ENCODE assay signal across 26 cellular contexts in the genomic region with DNA sequence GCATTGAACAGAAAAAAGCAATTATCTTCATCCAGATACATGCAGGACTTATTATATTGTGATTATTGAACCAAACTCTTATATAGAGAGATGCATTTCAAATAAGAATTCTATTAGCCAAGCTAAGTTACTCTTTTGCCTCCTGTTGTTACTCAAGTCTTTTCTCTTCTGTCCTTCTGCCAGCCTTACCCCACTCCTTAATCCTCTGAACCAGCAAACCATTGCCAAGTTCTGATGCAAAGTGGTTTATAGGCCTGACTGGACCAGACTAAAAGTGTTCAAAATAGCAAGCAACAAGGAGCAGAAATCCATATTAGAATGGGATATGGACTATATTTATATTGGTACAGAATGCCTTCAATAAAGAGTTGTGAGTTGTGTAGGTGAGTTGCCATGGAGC. TPM values are rescaled to one million over a fixed set of nuclear protein-coding genes. Genes with fewer than 3 reads are reported as not detected.
"Had no signal": no experiment of that assay in that cellular context is flagged by ENCODE, and none has a peak within 500 bp of the region (broad histone marks: within the 10 kb centered on the region; RNA-seq: fewer than 3 reads in every experiment).

No MANE protein-coding gene starts in this region.

- H3K27me3 ChIP-seq: ovary had no signal

- H3K9me3 Mint-ChIP-seq: activated naive CD4-positive, alpha-beta T cell treated with anti-CD3 and anti-CD28 coated beads, Interleukin-2, amount 50 U/mL, for 24 hours; dendritic cell treated with granulocyte-macrophage colony-stimulating factor and Interleukin-4, amounts not matched to agents 40 ng/mL and 50 ng/mL, for 4 days; mesothelial cell of epicardium; natural killer cell treated with Interleukin-12 subunit alpha and Interleukin-12 subunit beta and Interleukin-15 and Interleukin-18, amount 100 ng/mL, for 72 hours; WTC11 had no signal

- DNase-seq: activated CD4-positive, alpha-beta T cell treated with anti-CD3 and anti-CD28 coated beads for 48 hours; activated CD8-positive, alpha-beta memory T cell treated with anti-CD3 and anti-CD28 coated beads, Interleukin-2, amount 50 U/mL, for 4 hours; activated gamma-delta T cell treated with Interleukin-2 at 50 U/mL for 16 hours; activated T-cell treated with anti-CD3 and anti-CD28 coated beads, Interleukin-2, amount 50 U/mL, for 48 hours; aorta; caudate nucleus; effector CD4-positive, alpha-beta T cell; head of caudate nucleus; hypothalamus; left ventricle myocardium superior; mammary epithelial cell; ovary; stimulated activated CD4-positive, alpha-beta T cell treated with anti-CD3 and anti-CD28 coated beads, Interleukin-4, amount 100 ng/mL, for 24 hours; stimulated activated naive CD8-positive, alpha-beta T cell treated with anti-CD3 and anti-CD28 coated beads, Interleukin-15, Interleukin-2, amounts not matched to agents 100 U/mL and 50 U/mL, for 24 hours; substantia nigra; tibial artery had no signal

- H3K4me3 ChIP-seq: gastroesophageal sphincter, ovary, prostate gland, right atrium auricular region, tibial artery had no signal

- H3K36me3 Mint-ChIP-seq: activated naive CD4-positive, alpha-beta T cell treated with anti-CD3 and anti-CD28 coated beads, Interleukin-2, amount 50 U/mL, for 24 hours; brain; mesothelial cell of epicardium; natural killer cell treated with Interleukin-12 subunit alpha and Interleukin-12 subunit beta and Interleukin-15 and Interleukin-18, amount 100 ng/mL, for 72 hours; WTC11 had no signal

- H3K27ac Mint-ChIP-seq: dendritic cell treated with granulocyte-macrophage colony-stimulating factor and Interleukin-4, amounts not matched to agents 40 ng/mL and 50 ng/mL, for 4 days; mesothelial cell of epicardium; WTC11 had no signal

- H3K4me3 Mint-ChIP-seq: activated naive CD4-positive, alpha-beta T cell treated with anti-CD3 and anti-CD28 coated beads, Interleukin-2, amount 50 U/mL, for 24 hours; dendritic cell treated with granulocyte-macrophage colony-stimulating factor and Interleukin-4, amounts not matched to agents 40 ng/mL and 50 ng/mL, for 4 days; mesothelial cell of epicardium; WTC11 had no signal

- H3K27ac ChIP-seq: gastroesophageal sphincter, neutrophil, ovary, prostate gland, right atrium auricular region, tibial artery had no signal

- H3K36me3 ChIP-seq: gastroesophageal sphincter, neutrophil, ovary, prostate gland, right atrium auricular region, tibial artery had no signal

- H3K9me3 ChIP-seq: gastroesophageal sphincter, neutrophil, ovary, prostate gland, right atrium auricular region, tibial artery had no signal

- ATAC-seq: gastroesophageal sphincter; left ventricle myocardium superior; natural killer cell treated with Interleukin-12 subunit alpha and Interleukin-12 subunit beta and Interleukin-15 and Interleukin-18, amount 100 ng/mL, for 72 hours; stimulated activated naive CD8-positive, alpha-beta T cell treated with anti-CD3 and anti-CD28 coated beads, Interleukin-15, Interleukin-2, amounts not matched to agents 100 U/mL and 50 U/mL, for 24 hours; WTC11 had no signal

RNA-seq across cellular contexts. Expression of gene SLC26A4, which starts 2.2 kb away (rescaled TPM):
- total RNA-seq: mesothelial cell of epicardium had no signal
